ENCODE assay signal across 18 cellular contexts in the genomic region with DNA sequence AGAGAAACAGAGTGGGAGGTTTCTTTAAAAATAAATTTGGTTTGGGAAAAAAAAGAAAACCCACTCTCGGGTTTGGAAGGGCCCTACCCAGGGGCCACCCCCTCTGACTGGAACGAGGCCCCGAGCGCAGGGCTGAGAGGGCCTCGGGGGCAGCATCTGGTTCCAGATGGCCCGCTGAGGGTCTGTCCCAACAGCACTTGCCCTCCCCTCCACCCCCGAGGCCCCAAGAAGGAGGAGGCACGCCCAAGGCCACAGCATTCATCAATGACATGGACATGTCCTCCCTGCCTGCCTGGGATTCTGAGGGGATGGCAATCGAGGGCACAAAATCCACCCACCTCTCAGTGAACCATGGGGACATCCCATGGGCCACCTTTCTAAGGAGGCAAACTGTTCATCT. TPM values are rescaled to one million over a fixed set of nuclear protein-coding genes. Genes with fewer than 3 reads are reported as not detected.
DNase-seq lines count a peak whose midpoint lies in the region; ATAC-seq, FAIRE-seq and TF ChIP-seq lines count a peak whose summit lies in the region.
"Had no signal": no experiment of that assay in that cellular context is flagged by ENCODE, and none has a peak within 500 bp of the region (broad histone marks: within the 10 kb centered on the region; RNA-seq: fewer than 3 reads in every experiment).

No MANE protein-coding gene starts in this region.

- peaks cover 6% of the 10 kb centered on the region for H3K9me3 Mint-ChIP-seq in glutamatergic neuron (ENCODE audit: unreplicated experiment)
- no peaks in the 10 kb centered on the region for H3K9me3 Mint-ChIP-seq in nephron
- H3K9me3 Mint-ChIP-seq: neural progenitor cell had no signal

- TF ChIP-seq EP300 in HepG2 (IDR thresholded peaks at IDR 0.05; ENCODE audit: low read depth in 2 of 2, low read length in 2 of 2) = no peak
- TF ChIP-seq EP300 in HepG2 (CRISPR knock-in tag; IDR thresholded peaks at IDR 0.05; ENCODE audit: borderline replicate concordance) = no peak

- no peak overlapping the region for H3K4me2 ChIP-seq in HepG2 (ENCODE audit: low read depth, low read length)
- H3K4me2 ChIP-seq: neural progenitor cell had no signal

- intact Hi-C loops in right lobe of liver (cut with DNase I) = no loop called here
- intact Hi-C loops in HepG2 (cut with micrococcal nuclease; ENCODE audit: unreplicated experiment) = no loop called here

- 68% methylated on average over 6 of the region's 9 CpGs for WGBS in right lobe of liver (ENCODE audit: insufficient coverage, low coverage, low lambda C conversion rate, missing lambda C conversion rate)
- WGBS in HepG2 (ENCODE audit: low lambda C conversion rate) = 84% methylated on average over 7 of the region's 9 CpGs

- H3K9me3 ChIP-seq in right lobe of liver = no peaks in the 10 kb centered on the region
- H3K9me3 ChIP-seq in HepG2 (ENCODE audit: low read length) = no peaks in the 10 kb centered on the region
- H3K9me3 ChIP-seq: esophagus muscularis mucosa had no signal

- H3K27ac Mint-ChIP-seq in glutamatergic neuron (ENCODE audit: unreplicated experiment) = no peak overlapping the region
- peak overlapping the region in 2 of 3 experiments; percentile 23 to 75 for H3K27ac Mint-ChIP-seq in nephron
- H3K27ac Mint-ChIP-seq: activated naive CD8-positive, alpha-beta T cell had no signal

- in situ Hi-C loops in HepG2 (cut with HindIII; ENCODE audit: extremely low pct_ligation_motif_present, low pct_unique_long_range_greater_than_20kb) = no loop called here

- no peaks in the 10 kb centered on the region for H3K79me2 ChIP-seq in HepG2 (ENCODE audit: insufficient read depth, low read length)

- TF ChIP-seq POLR2A in right lobe of liver (IDR thresholded peaks at IDR 0.05) (no peak), HepG2 (IDR thresholded peaks at IDR 0.05; ENCODE audit: insufficient read depth in 1 of 2, low read depth in 2 of 2, low read length in 2 of 2) (no peak)

- H3K36me3 Mint-ChIP-seq in glutamatergic neuron (ENCODE audit: unreplicated experiment) = no peaks in the 10 kb centered on the region
- H3K36me3 Mint-ChIP-seq in nephron (ENCODE audit: low read depth) = no peaks in the 10 kb centered on the region
- H3K36me3 Mint-ChIP-seq: activated naive CD8-positive, alpha-beta T cell; neural progenitor cell had no signal

- no TSS peak for BruUV-seq in HepG2 (replicated peaks; lab: Mats Ljungman, UMichigan)

- CTCF ChIA-PET in HepG2 (lab: Yijun Ruan, JAX; ENCODE audit: low intra/inter-chr PET ratio, low total read pairs) = no interaction called here

- H3K36me3 ChIP-seq in right lobe of liver (peaks cover 0 to 41% (median 16%) of the 10 kb centered on the region in 4 donors), HepG2 (replicated peaks in 1 of 2; ENCODE audit: control insufficient read depth in 1 of 2, insufficient read depth in 2 of 2, low read length in 2 of 2) (peaks cover 0 to 3% of the 10 kb centered on the region in 2 experiments; a peak in 1 of 5 replicates)
- H3K36me3 ChIP-seq: esophagus muscularis mucosa, neural progenitor cell had no signal

- H3K4me3 Mint-ChIP-seq in glutamatergic neuron (ENCODE audit: unreplicated experiment) = no peak overlapping the region
- no peak overlapping the region for H3K4me3 Mint-ChIP-seq in nephron
- H3K4me3 Mint-ChIP-seq: activated naive CD8-positive, alpha-beta T cell; neural progenitor cell had no signal

- H2AFZ ChIP-seq in HepG2 (ENCODE audit: low read length) = no peak overlapping the region
- H2AFZ ChIP-seq: neural progenitor cell had no signal

- H3K4me3 ChIP-seq in right lobe of liver (no peak overlapping the region), HepG2 (replicated peaks in 1 of 3; ENCODE audit: insufficient read depth in 1 of 3, low read depth in 2 of 3, low read length in 3 of 3) (no peak overlapping the region)
- H3K4me3 ChIP-seq: esophagus muscularis mucosa, neural progenitor cell had no signal

- no peak for TF ChIP-seq RAD21 in HepG2 (CRISPR knock-in tag; IDR thresholded peaks at IDR 0.05)

- H3K4me1 ChIP-seq in right lobe of liver = no peaks in the 10 kb centered on the region
- peaks cover 7% of the 10 kb centered on the region; the same call in 1 of the 2 replicates for H3K4me1 ChIP-seq in HepG2 (ENCODE audit: insufficient read depth, low read length)

- H3K27me3 ChIP-seq in right lobe of liver (no peaks in the 10 kb centered on the region), HepG2 (ENCODE audit: control insufficient read depth in 1 of 2, insufficient read depth in 2 of 2, low read length in 2 of 2) (no peaks in the 10 kb centered on the region)
- H3K27me3 ChIP-seq: neural progenitor cell had no signal

- no peak overlapping the region for H3K27ac ChIP-seq in right lobe of liver
- no peak overlapping the region for H3K27ac ChIP-seq in HepG2 (ENCODE audit: extremely low read length, insufficient read depth, low read length)
- H3K27ac ChIP-seq: neural progenitor cell had no signal

- no peak overlapping the region for H3K9ac ChIP-seq in HepG2 (ENCODE audit: insufficient read depth, low read depth, low read length)
- H3K9ac ChIP-seq: neural progenitor cell had no signal

- DNase-seq in right lobe of liver (peak in 2 of 3 donors; percentile 9 to 52), HepG2 (ENCODE audit: low spot score) (no peak), glutamatergic neuron (peak; percentile 26), NCI-H345 (lab: John Stamatoyannopoulos, UW) (no peak), C1 segment of cervical spinal cord (lab: John Stamatoyannopoulos, UW) (no peak)
- DNase-seq: COR-L47; NCI-H187; SIG-M5; stimulated activated CD4-positive, alpha-beta T cell treated with anti-CD3 and anti-CD28 coated beads, Interleukin-2, amount 100 ng/mL, for 48 hours; T-helper 2 cell had no signal

- POLR2A ChIA-PET in HepG2 (lab: Yijun Ruan, JAX) = interaction anchor here (1.1 kb wide), 1 partner anchor 8 kb away, joined by 3 read pairs; no protein-coding TSS in a partner anchor

- FAIRE-seq in HepG2 (lab: Jason Lieb, UNC) = no peak
- FAIRE-seq: GM19239 had no signal

- no peak for TF ChIP-seq CTCF in right lobe of liver (IDR thresholded peaks at IDR 0.05)
- TF ChIP-seq CTCF in HepG2 (CRISPR knock-in tag; IDR thresholded peaks at IDR 0.05) = no peak
- TF ChIP-seq CTCF in glutamatergic neuron (IDR thresholded peaks at IDR 0.05; ENCODE audit: partially characterized antibody, unreplicated experiment) = no peak
- no peak for TF ChIP-seq CTCF in nephron (IDR thresholded peaks at IDR 0.05; ENCODE audit: unreplicated experiment in 3 of 3)

- peaks cover 16% of the 10 kb centered on the region for H3K4me1 Mint-ChIP-seq in glutamatergic neuron (ENCODE audit: low read depth, unreplicated experiment)
- peaks cover 38% of the 10 kb centered on the region for H3K4me1 Mint-ChIP-seq in nephron

- no peak for ATAC-seq in right lobe of liver
- ATAC-seq in HepG2 = no peak
- no peak for ATAC-seq in GM18868 (IDR thresholded peaks at IDR 0.05; ENCODE audit: unreplicated experiment)
- ATAC-seq in GM19463 (IDR thresholded peaks at IDR 0.05; ENCODE audit: unreplicated experiment) = no peak

- H3K27me3 Mint-ChIP-seq in glutamatergic neuron (ENCODE audit: unreplicated experiment) (peaks cover 6% of the 10 kb centered on the region), nephron (ENCODE audit: low read depth) (peaks cover 10% of the 10 kb centered on the region)
- H3K27me3 Mint-ChIP-seq: activated naive CD8-positive, alpha-beta T cell had no signal

- H4K20me1 ChIP-seq in HepG2 (ENCODE audit: insufficient read depth, low read length) = no peaks in the 10 kb centered on the region

TF ChIP-seq in HepG2, 621 proteins besides CTCF, POLR2A, EP300 and RAD21 (continues in another document):
- TF ChIP-seq, protein P1, sequence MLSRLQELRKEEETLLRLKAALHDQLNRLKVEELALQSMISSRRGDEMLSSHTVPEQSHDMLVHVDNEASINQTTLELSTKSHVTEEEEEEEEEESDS (CRISPR knock-in tag; IDR thresholded peaks at IDR 0.05; ENCODE audit: borderline replicate concordance) = no peak
- TF ChIP-seq, protein P2, sequence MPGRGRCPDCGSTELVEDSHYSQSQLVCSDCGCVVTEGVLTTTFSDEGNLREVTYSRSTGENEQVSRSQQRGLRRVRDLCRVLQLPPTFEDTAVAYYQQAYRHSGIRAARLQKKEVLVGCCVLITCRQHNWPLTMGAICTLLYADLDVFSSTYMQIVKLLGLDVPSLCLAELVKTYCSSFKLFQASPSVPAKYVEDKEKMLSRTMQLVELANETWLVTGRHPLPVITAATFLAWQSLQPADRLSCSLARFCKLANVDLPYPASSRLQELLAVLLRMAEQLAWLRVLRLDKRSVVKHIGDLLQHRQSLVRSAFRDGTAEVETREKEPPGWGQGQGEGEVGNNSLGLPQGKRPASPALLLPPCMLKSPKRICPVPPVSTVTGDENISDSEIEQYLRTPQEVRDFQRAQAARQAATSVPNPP (CRISPR knock-in tag; IDR thresholded peaks at IDR 0.05) = no peak
- TF ChIP-seq ISX (CRISPR knock-in tag; conservative IDR thresholded peaks at IDR 0.05) = no peak
- no peak for TF ChIP-seq ZNF816 (CRISPR knock-in tag; IDR thresholded peaks at IDR 0.05; ENCODE audit: borderline replicate concordance)
- TF ChIP-seq ZNF652 (CRISPR knock-in tag; IDR thresholded peaks at IDR 0.05; ENCODE audit: borderline replicate concordance, low read depth) = no peak

RNA-seq across cellular contexts. Expression of a gene that starts 31.5 kb away (rescaled TPM):
- total RNA-seq in right lobe of liver = 100 to 1,000 TPM in 3 of 6 experiments, 10 to 100 TPM in 3; 67.3 to 183 (median 101) TPM
- total RNA-seq in HepG2 (2016; rRNA removed; fragmentation: Illumina TruSeq; extraction: Trizol) = 32.5 and 34.9 TPM in 2 replicates
- 5.5 and 6.4 TPM in 2 replicates for total RNA-seq in HepG2 (2016; cell fraction: cytosol; rRNA removed; fragmentation: Illumina TruSeq; extraction: Trizol; ENCODE audit: low read depth)
- total RNA-seq in HepG2 (2016; cell fraction: insoluble cytoplasmic fraction; rRNA removed; fragmentation: Illumina TruSeq; extraction: Trizol) = 25.6 and 34.1 TPM in 2 replicates
- total RNA-seq in HepG2 (2016; cell fraction: membrane; rRNA removed; fragmentation: Illumina TruSeq; extraction: Trizol) = 13.0 TPM in 2 replicates
- 26.8 and 31.9 TPM in 2 replicates for total RNA-seq in HepG2 (2016; cell fraction: nucleus; rRNA removed; fragmentation: Illumina TruSeq; extraction: Trizol)
- 11.6 and 15.6 TPM in 2 replicates for polyA plus RNA-seq in HepG2 (2011; rRNA removed)
- polyA plus RNA-seq in HepG2 (2011; cell fraction: cytosol; rRNA removed) = 6.1 and 10.1 TPM in 2 replicates
- 107 and 130 TPM in 2 replicates for polyA plus RNA-seq in HepG2 (2011; cell fraction: nucleus; rRNA removed)
- 20.2 and 23.9 TPM in 2 replicates for polyA plus RNA-seq in HepG2 (2012)
- 4.0 and 4.1 TPM in 2 replicates for polyA plus RNA-seq in HepG2 (2016; cell fraction: cytosol; fragmentation: Illumina TruSeq; extraction: Trizol; ENCODE audit: low read depth)
- polyA plus RNA-seq in HepG2 (2016; cell fraction: insoluble cytoplasmic fraction; fragmentation: Illumina TruSeq; extraction: Trizol; ENCODE audit: low read depth) = 23.4 and 31.6 TPM in 2 replicates
- polyA plus RNA-seq in HepG2 (2016; cell fraction: membrane; fragmentation: Illumina TruSeq; extraction: Trizol; ENCODE audit: low read depth) = 7.8 and 8.3 TPM in 2 replicates
- polyA plus RNA-seq in HepG2 (2016; cell fraction: nucleus; fragmentation: Illumina TruSeq; extraction: Trizol; ENCODE audit: insufficient read depth, low read depth) = 46.0 and 50.9 TPM in 2 replicates
- polyA minus RNA-seq in HepG2 (2011; rRNA and poly(A)+ RNA removed; ENCODE audit: low replicate concordance) = 55.5 TPM in 1 of 2 replicates, not detected in the other
- 17.1 and 19.0 TPM in 2 replicates for polyA minus RNA-seq in HepG2 (2011; cell fraction: cytosol; rRNA and poly(A)+ RNA removed)
- polyA minus RNA-seq in HepG2 (2011; cell fraction: nucleus; rRNA and poly(A)+ RNA removed) = 35.9 and 37.7 TPM in 2 replicates
- 2.0 TPM for total RNA-seq in glutamatergic neuron (ENCODE audit: unreplicated experiment)
- total RNA-seq: MCF 10A had no signal

Comparison
In these comparisons a context has a peak if more than half of its experiments do, and no peak if none do; other contexts are left out.
1. DNase-seq: peak in right lobe of liver (2 of 3) and glutamatergic neuron (single experiment); none in HepG2 (single experiment), NCI-H345 (single experiment) and C1 segment of cervical spinal cord (0 of 14).